10 cellular contexts compared by ENCODE assay signal in the genomic region with DNA sequence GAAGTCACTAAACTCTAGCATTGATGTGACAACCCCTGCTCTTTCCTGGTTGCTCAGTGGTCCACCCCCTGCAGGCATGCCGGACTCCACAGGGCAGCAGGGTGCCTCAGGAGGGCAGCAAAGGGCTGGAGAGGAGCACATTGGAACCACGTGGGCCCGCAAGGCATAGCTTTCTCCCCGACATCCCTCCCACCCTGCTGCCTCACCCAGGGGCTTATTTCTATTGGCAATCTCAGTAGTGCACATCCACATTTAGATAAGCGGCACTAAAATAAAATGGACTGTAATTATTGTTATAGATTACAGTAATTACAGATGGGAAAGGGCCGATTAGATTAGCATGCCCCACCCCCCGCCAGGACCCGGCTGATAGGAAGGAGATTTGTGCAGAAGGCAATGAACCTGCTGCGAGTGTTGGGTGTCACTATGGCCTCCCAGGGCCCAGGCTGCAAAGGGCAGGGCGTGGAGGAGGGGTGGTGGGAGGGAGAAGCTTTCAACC.
A peak's percentile ranks its signal among the peaks of the same experiment; 100 is the strongest.
DNase-seq lines count a peak whose midpoint lies in the region; ATAC-seq and TF ChIP-seq lines count a peak whose summit lies in the region.
"Had no signal": no experiment of that assay in that cellular context is flagged by ENCODE, and none has a peak within 500 bp of the region (broad histone marks: within the 10 kb centered on the region; RNA-seq: fewer than 3 reads in every experiment).

No MANE protein-coding gene starts in this region.

- peak; percentile 78 for DNase-seq in ELF-1 (ENCODE audit: low read depth, low spot score)
- peak; percentile 17 for DNase-seq in HPDE6-E6E7 (ENCODE audit: extremely low spot score)
- peak; percentile 82 for DNase-seq in SK-N-DZ (ENCODE audit: low spot score)
- peak; percentile 74 for DNase-seq in islet precursor cell
- no peak for DNase-seq in gastrocnemius medialis
- no peak for DNase-seq in effector CD4-positive, alpha-beta T cell
- DNase-seq: activated T-cell treated with anti-CD3 and anti-CD28 coated beads for 4 hours, SHP77 treated with DMSO at 0.1 percent for 48 hours had no signal

- H3K9me3 ChIP-seq in gastrocnemius medialis, result no peaks in the 10 kb centered on the region

- no peak overlapping the region for H3K27ac ChIP-seq in gastrocnemius medialis

- H3K36me3 ChIP-seq in gastrocnemius medialis, result no peaks in the 10 kb centered on the region

- intact Hi-C loops in gastrocnemius medialis (cut with DNase I; ENCODE audit: low total_unique reads), result no loop called here

- no peaks in the 10 kb centered on the region for H3K4me1 ChIP-seq in gastrocnemius medialis

- H3K27me3 ChIP-seq in gastrocnemius medialis, result no peaks in the 10 kb centered on the region

- in situ Hi-C loops in gastrocnemius medialis (cut with MboI; ENCODE audit: low sequenced_read_pairs in 4 of 4), result no loop called here

- ATAC-seq in GM19035 (IDR thresholded peaks at IDR 0.05; ENCODE audit: unreplicated experiment), result no peak
- ATAC-seq in gastrocnemius medialis, result no peak
- ATAC-seq in HG03175 (IDR thresholded peaks at IDR 0.05; ENCODE audit: unreplicated experiment), result no peak

- no peak overlapping the region for H3K4me3 ChIP-seq in gastrocnemius medialis

- TF ChIP-seq CTCF in gastrocnemius medialis (IDR thresholded peaks at IDR 0.05 in 4 of 5, conservative IDR thresholded peaks at IDR 0.05 in 1 of 5), result no peak

- no peak for TF ChIP-seq POLR2A in gastrocnemius medialis (IDR thresholded peaks at IDR 0.05)

Comparison
In these comparisons a context has a peak if more than half of its experiments do, and no peak if none do; other contexts are left out.
1. DNase-seq: peak in ELF-1 (single experiment), HPDE6-E6E7 (single experiment), SK-N-DZ (single experiment) and islet precursor cell (single experiment); none in gastrocnemius medialis (0 of 2) and effector CD4-positive, alpha-beta T cell (single experiment).